In the genomic region with DNA sequence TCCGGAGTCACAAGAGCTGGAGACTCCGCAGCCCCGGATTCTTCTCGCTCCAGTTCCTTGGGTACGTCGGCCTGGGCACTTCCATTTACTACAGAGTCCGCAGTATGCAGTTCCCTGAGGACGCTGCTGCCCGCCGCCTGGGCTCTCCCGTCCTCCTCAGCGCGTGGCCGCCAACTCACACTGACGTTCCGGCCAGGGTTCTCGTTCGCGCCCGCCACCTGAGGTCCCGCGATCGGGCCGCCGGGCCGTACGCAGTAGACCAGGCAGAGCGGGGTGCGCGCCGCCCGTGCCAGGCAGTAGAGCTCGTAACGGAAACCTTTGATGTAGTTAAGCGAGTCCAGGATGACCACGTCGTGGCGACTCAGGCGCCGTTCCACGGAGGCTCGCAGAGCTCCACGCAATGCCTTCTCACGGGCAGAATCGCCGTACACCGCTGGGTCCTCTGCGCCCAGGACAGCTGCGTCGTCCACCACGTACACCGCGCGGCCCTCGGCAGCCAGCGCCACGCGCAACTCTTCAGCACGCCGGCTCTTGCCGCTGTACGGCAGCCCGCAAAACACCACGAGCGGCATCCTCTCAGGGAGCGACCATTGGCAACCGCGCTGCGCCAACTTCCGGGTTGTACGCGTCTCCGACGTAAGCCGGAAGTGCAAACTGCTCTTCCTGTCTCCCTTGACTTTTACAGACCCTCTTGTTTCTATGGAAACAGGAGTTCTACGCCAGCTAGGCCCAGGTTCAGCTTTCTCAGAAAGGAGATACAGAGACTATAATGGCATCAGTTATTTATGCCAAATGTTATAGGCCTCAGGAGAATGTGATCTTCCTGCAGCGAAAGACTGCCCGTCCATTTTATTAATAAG, we compare ENCODE assay signal across 1 cellular context.
A peak's percentile ranks its signal among the peaks of the same experiment; 100 is the strongest.
TF ChIP-seq lines count a peak whose summit lies in the region.

TSS of gene KTI12 (minus strand) at position 621 of the 860 bp plus-strand sequence. CDS start at position 572, 49 bp downstream.

TF ChIP-seq in K562, 482 proteins besides CTCF, POLR2A, EP300 and RAD21 (continued from another document and continues in another):
- TF ChIP-seq FOXK2 (conservative IDR thresholded peaks at IDR 0.05 in 1 of 2, IDR thresholded peaks at IDR 0.05 in 1 of 2; ENCODE audit: low read depth in 2 of 2), result peak; percentile 76 to 78; a peak in 3 of 4 replicates
- TF ChIP-seq GABPB2 (CRISPR knock-in tag; conservative IDR thresholded peaks at IDR 0.05), result no peak
- no peak for TF ChIP-seq GTF2B (IDR thresholded peaks at IDR 0.05; ENCODE audit: extremely low read depth, insufficient read length)
- TF ChIP-seq NFIX (CRISPR knock-in tag; IDR thresholded peaks at IDR 0.05; ENCODE audit: low read depth), result no peak; the same call in 1 of the 2 replicates
- TF ChIP-seq HLTF (IDR thresholded peaks at IDR 0.05), result peak; percentile 75; the same call in 1 of the 2 replicates
- no peak for TF ChIP-seq CTCFL (IDR thresholded peaks at IDR 0.05; ENCODE audit: borderline replicate concordance, insufficient read depth, low read depth, low read length, poor library complexity, severe bottlenecking)
- 0 out of 2 replicates have a peak, but pooled peaks have one; percentile 80 for TF ChIP-seq NR1H2 (CRISPR knock-in tag; IDR thresholded peaks at IDR 0.05)
- peak; percentile 85 for TF ChIP-seq MXI1 (IDR thresholded peaks at IDR 0.05; ENCODE audit: low read depth, low read length)
- TF ChIP-seq ELF4 (CRISPR knock-in tag; IDR thresholded peaks at IDR 0.05), result peak; percentile 95
- no peak for TF ChIP-seq ZNF121 (CRISPR knock-in tag; conservative IDR thresholded peaks at IDR 0.05)
- TF ChIP-seq CHCHD3 (CRISPR knock-in tag; IDR thresholded peaks at IDR 0.05), result 0 out of 2 replicates have a peak, but pooled peaks have one; percentile 38
- TF ChIP-seq, protein P1, sequence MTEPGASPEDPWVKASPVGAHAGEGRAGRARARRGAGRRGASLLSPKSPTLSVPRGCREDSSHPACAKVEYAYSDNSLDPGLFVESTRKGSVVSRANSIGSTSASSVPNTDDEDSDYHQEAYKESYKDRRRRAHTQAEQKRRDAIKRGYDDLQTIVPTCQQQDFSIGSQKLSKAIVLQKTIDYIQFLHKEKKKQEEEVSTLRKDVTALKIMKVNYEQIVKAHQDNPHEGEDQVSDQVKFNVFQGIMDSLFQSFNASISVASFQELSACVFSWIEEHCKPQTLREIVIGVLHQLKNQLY (CRISPR knock-in tag; conservative IDR thresholded peaks at IDR 0.05), result no peak
- TF ChIP-seq HDAC3 (IDR thresholded peaks at IDR 0.05; ENCODE audit: borderline replicate concordance, partially characterized antibody), result no peak
- TF ChIP-seq, protein P2, sequence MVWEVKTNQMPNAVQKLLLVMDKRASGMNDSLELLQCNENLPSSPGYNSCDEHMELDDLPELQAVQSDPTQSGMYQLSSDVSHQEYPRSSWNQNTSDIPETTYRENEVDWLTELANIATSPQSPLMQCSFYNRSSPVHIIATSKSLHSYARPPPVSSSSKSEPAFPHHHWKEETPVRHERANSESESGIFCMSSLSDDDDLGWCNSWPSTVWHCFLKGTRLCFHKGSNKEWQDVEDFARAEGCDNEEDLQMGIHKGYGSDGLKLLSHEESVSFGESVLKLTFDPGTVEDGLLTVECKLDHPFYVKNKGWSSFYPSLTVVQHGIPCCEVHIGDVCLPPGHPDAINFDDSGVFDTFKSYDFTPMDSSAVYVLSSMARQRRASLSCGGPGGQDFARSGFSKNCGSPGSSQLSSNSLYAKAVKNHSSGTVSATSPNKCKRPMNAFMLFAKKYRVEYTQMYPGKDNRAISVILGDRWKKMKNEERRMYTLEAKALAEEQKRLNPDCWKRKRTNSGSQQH (CRISPR knock-in tag; IDR thresholded peaks at IDR 0.05), result no peak
- no peak for TF ChIP-seq CHD4 (IDR thresholded peaks at IDR 0.05; ENCODE audit: insufficient read depth, insufficient replicate concordance, low read depth, low read length, poor library complexity, severe bottlenecking)
- no peak for TF ChIP-seq PTRF (tag; IDR thresholded peaks at IDR 0.05)
- TF ChIP-seq FOXK1 (CRISPR knock-in tag; IDR thresholded peaks at IDR 0.05; ENCODE audit: borderline replicate concordance), result peak; percentile 81
- peak; percentile 85 for TF ChIP-seq FIP1L1 (IDR thresholded peaks at IDR 0.05; ENCODE audit: low read depth, low read length, poor library complexity, severe bottlenecking)
- TF ChIP-seq FOXA3 (CRISPR knock-in tag; conservative IDR thresholded peaks at IDR 0.05 in 1 of 2, IDR thresholded peaks at IDR 0.05 in 1 of 2), result peak; percentile 4 to 79; a peak in 2 of 4 replicates
- peak; percentile 85; the same call in 1 of the 2 replicates for TF ChIP-seq CBFB (CRISPR knock-in tag; IDR thresholded peaks at IDR 0.05)
- no peak for TF ChIP-seq SAFB2 (IDR thresholded peaks at IDR 0.05; ENCODE audit: borderline replicate concordance, low read depth, low read length, severe bottlenecking)
- TF ChIP-seq CBX1 (IDR thresholded peaks at IDR 0.05; ENCODE audit: low read depth), result peak; percentile 72
- TF ChIP-seq BCOR (IDR thresholded peaks at IDR 0.05), result no peak; the same call in 1 of the 2 replicates
- TF ChIP-seq HNRNPH1 (optimal IDR thresholded peaks at IDR 0.05; ENCODE audit: low read depth, low read length), result no peak
- TF ChIP-seq, protein P3, sequence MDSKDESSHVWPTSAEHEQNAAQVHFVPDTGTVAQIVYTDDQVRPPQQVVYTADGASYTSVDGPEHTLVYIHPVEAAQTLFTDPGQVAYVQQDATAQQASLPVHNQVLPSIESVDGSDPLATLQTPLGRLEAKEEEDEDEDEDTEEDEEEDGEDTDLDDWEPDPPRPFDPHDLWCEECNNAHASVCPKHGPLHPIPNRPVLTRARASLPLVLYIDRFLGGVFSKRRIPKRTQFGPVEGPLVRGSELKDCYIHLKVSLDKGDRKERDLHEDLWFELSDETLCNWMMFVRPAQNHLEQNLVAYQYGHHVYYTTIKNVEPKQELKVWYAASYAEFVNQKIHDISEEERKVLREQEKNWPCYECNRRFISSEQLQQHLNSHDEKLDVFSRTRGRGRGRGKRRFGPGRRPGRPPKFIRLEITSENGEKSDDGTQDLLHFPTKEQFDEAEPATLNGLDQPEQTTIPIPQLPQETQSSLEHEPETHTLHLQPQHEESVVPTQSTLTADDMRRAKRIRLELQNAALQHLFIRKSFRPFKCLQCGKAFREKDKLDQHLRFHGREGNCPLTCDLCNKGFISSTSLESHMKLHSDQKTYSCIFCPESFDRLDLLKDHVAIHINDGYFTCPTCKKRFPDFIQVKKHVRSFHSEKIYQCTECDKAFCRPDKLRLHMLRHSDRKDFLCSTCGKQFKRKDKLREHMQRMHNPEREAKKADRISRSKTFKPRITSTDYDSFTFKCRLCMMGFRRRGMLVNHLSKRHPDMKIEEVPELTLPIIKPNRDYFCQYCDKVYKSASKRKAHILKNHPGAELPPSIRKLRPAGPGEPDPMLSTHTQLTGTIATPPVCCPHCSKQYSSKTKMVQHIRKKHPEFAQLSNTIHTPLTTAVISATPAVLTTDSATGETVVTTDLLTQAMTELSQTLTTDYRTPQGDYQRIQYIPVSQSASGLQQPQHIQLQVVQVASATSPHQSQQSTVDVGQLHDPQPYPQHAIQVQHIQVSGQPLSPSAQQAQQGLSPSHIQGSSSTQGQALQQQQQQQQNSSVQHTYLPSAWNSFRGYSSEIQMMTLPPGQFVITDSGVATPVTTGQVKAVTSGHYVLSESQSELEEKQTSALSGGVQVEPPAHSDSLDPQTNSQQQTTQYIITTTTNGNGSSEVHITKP (IDR thresholded peaks at IDR 0.05; ENCODE audit: partially characterized antibody), result peak; percentile 42
- TF ChIP-seq BMI1 (IDR thresholded peaks at IDR 0.05; ENCODE audit: low read length), result no peak; the same call in 1 of the 2 replicates
- no peak for TF ChIP-seq FOXJ3 (CRISPR knock-in tag; IDR thresholded peaks at IDR 0.05)
- TF ChIP-seq THRAP3 (IDR thresholded peaks at IDR 0.05; ENCODE audit: borderline replicate concordance), result no peak
- TF ChIP-seq POLR2AphosphoS2 (IDR thresholded peaks at IDR 0.05; ENCODE audit: low read length), result peak; percentile 97
- TF ChIP-seq KLF1 (tag; IDR thresholded peaks at IDR 0.05), result peak; percentile 24; the same call in 1 of the 2 replicates
- peak; percentile 40; the same call in 1 of the 2 replicates for TF ChIP-seq TCF3 (CRISPR knock-in tag; IDR thresholded peaks at IDR 0.05)
- no peak for TF ChIP-seq HSF4 (CRISPR knock-in tag; IDR thresholded peaks at IDR 0.05; ENCODE audit: borderline replicate concordance)
- TF ChIP-seq TBL1XR1 (IDR thresholded peaks at IDR 0.05; ENCODE audit: low read length in 2 of 2), result 0 out of 4 replicates have a peak, but pooled peaks of 1 of the 2 experiments have one; percentile 47
- TF ChIP-seq ZNF668 (CRISPR knock-in tag; IDR thresholded peaks at IDR 0.05), result no peak
- TF ChIP-seq POLR2AphosphoS5 (IDR thresholded peaks at IDR 0.05; ENCODE audit: control insufficient read depth, insufficient read depth, low read depth, low read length), result peak; percentile 90
- TF ChIP-seq RBM17 (IDR thresholded peaks at IDR 0.05; ENCODE audit: borderline replicate concordance, low read depth, low read length), result no peak
- no peak for TF ChIP-seq KAT2B (IDR thresholded peaks at IDR 0.05; ENCODE audit: low read depth, low read length)
- no peak; the same call in 1 of the 2 replicates for TF ChIP-seq BACH1 (tag; IDR thresholded peaks at IDR 0.05)
- TF ChIP-seq KLF10 (CRISPR knock-in tag; IDR thresholded peaks at IDR 0.05), result no peak
- 0 out of 2 replicates have a peak, but pooled peaks have one; percentile 0 for TF ChIP-seq ZNF592 (IDR thresholded peaks at IDR 0.05)
- TF ChIP-seq FOXO4 (CRISPR knock-in tag; IDR thresholded peaks at IDR 0.05), result 0 out of 2 replicates have a peak, but pooled peaks have one; percentile 45
- TF ChIP-seq NR3C1 (CRISPR knock-in tag; IDR thresholded peaks at IDR 0.05), result no peak
- TF ChIP-seq, protein P4, sequence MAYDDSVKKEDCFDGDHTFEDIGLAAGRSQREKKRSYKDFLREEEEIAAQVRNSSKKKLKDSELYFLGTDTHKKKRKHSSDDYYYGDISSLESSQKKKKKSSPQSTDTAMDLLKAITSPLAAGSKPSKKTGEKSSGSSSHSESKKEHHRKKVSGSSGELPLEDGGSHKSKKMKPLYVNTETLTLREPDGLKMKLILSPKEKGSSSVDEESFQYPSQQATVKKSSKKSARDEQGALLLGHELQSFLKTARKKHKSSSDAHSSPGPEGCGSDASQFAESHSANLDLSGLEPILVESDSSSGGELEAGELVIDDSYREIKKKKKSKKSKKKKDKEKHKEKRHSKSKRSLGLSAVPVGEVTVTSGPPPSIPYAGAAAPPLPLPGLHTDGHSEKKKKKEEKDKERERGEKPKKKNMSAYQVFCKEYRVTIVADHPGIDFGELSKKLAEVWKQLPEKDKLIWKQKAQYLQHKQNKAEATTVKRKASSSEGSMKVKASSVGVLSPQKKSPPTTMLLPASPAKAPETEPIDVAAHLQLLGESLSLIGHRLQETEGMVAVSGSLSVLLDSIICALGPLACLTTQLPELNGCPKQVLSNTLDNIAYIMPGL (CRISPR knock-in tag; IDR thresholded peaks at IDR 0.05), result peak; percentile 87
- TF ChIP-seq ZNF644 (tag; IDR thresholded peaks at IDR 0.05; ENCODE audit: low read depth), result no peak
- no peak for TF ChIP-seq ZNF589 (CRISPR knock-in tag; IDR thresholded peaks at IDR 0.05; ENCODE audit: low read depth)
